Comparison of ENCODE assay signal across 11 cellular contexts in the genomic region with DNA sequence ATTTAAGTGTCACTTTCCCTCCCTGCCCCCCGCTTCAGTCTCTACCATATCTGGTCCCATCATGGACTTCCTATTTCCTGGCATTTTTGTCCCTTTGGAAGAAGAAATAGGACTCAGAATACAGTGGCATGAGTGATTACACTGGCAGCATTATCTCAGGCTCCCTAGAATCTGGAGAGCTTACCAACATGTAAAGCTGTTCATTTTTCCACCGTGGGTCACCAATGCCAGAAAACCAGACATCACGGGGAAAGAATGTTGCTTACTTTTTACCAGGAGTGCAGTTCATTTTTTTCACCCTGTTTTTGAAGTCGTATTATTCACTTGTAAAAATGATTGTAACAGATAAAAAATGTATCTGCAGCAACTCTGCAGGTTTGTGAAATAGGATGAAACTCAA. TPM values are rescaled to one million over a fixed set of nuclear protein-coding genes. Genes with fewer than 3 reads are reported as not detected.
DNase-seq lines count a peak whose midpoint lies in the region; ATAC-seq, FAIRE-seq and TF ChIP-seq lines count a peak whose summit lies in the region.
"Had no signal": no experiment of that assay in that cellular context is flagged by ENCODE, and none has a peak within 500 bp of the region (broad histone marks: within the 10 kb centered on the region; RNA-seq: fewer than 3 reads in every experiment).

No MANE protein-coding gene starts in this region.

- WGBS in heart left ventricle, 4 donors = 36 to 64% (median 56%) methylated on average over 4 of the region's 4 CpGs

- H3K9me3 Mint-ChIP-seq in activated CD4-positive, alpha-beta T cell treated with anti-CD3 and anti-CD28 coated beads, Interleukin-2, amount 10 ng/mL, durations not matched to agents 7 days and 5 days = no peaks in the 10 kb centered on the region
- no peaks in the 10 kb centered on the region for H3K9me3 Mint-ChIP-seq in stimulated activated effector memory CD8-positive, alpha-beta T cell treated with anti-CD3 and anti-CD28 coated beads, Interleukin-12 subunit alpha, Interleukin-12 subunit beta, amount 100 ng/mL, for 72 hours

- intact Hi-C loops in heart left ventricle (cut with DNase I) = loop anchor here in 3 of 10 donors (2.0 to 10.0 kb wide), 3 partner anchors 41 to 179 kb away; no protein-coding TSS in a partner anchor

- H3K4me3 Mint-ChIP-seq in activated CD4-positive, alpha-beta T cell treated with anti-CD3 and anti-CD28 coated beads, Interleukin-2, amount 10 ng/mL, durations not matched to agents 7 days and 5 days = no peak overlapping the region
- H3K4me3 Mint-ChIP-seq in stimulated activated effector memory CD8-positive, alpha-beta T cell treated with anti-CD3 and anti-CD28 coated beads, Interleukin-12 subunit alpha, Interleukin-12 subunit beta, amount 100 ng/mL, for 72 hours = no peak overlapping the region

- no peaks in the 10 kb centered on the region for H3K27me3 Mint-ChIP-seq in activated CD4-positive, alpha-beta T cell treated with anti-CD3 and anti-CD28 coated beads, Interleukin-2, amount 10 ng/mL, durations not matched to agents 7 days and 5 days

- H3K4me1 ChIP-seq in RWPE2 (ENCODE audit: insufficient read depth, poor library complexity, severe bottlenecking) = peaks cover 61% of the 10 kb centered on the region
- H3K4me1 ChIP-seq in heart left ventricle = peaks cover 2 to 80% (median 29%) of the 10 kb centered on the region in 12 donors
- H3K4me1 ChIP-seq: SJCRH30 had no signal

- H3K27ac ChIP-seq in RWPE2 (ENCODE audit: poor library complexity, severe bottlenecking) (peak overlapping the region; percentile 91), heart left ventricle (peak overlapping the region in 6 of 12 donors; percentile 48 to 70 (median 56))
- H3K27ac ChIP-seq: SJCRH30 had no signal

- DNase-seq in BJ (ENCODE audit: low read depth) (peak; percentile 39), RWPE2 (ENCODE audit: low spot score) (no peak), fibroblast of peridontal ligament (ENCODE audit: extremely low read depth) (peak; percentile 83), pulmonary artery endothelial cell (ENCODE audit: low read depth, low spot score) (peak; percentile 47), RCC 7860 (ENCODE audit: low spot score) (no peak), heart left ventricle (no peak)
- DNase-seq in activated CD4-positive, alpha-beta T cell treated with anti-CD3 and anti-CD28 coated beads, Interleukin-2, amount 10 ng/mL, durations not matched to agents 7 days and 5 days = no peak
- DNase-seq in stimulated activated effector memory CD8-positive, alpha-beta T cell treated with anti-CD3 and anti-CD28 coated beads, Interleukin-12 subunit alpha, Interleukin-12 subunit beta, amount 100 ng/mL, for 72 hours (ENCODE audit: low spot score in 2 of 2) = no peak
- DNase-seq: NCI-H510A treated with DMSO at 0.1 percent for 48 hours, SJCRH30, substantia nigra had no signal

- POLR2A ChIA-PET in BJ (lab: Charles Lee) = no interaction called here
- POLR2A ChIA-PET in activated CD4-positive, alpha-beta T cell treated with anti-CD3 and anti-CD28 coated beads, Interleukin-2, amount 10 ng/mL, durations not matched to agents 7 days and 5 days (lab: Charles Lee) = no interaction called here

- H3K4me1 Mint-ChIP-seq in activated CD4-positive, alpha-beta T cell treated with anti-CD3 and anti-CD28 coated beads, Interleukin-2, amount 10 ng/mL, durations not matched to agents 7 days and 5 days = peaks cover 27% of the 10 kb centered on the region
- H3K4me1 Mint-ChIP-seq in stimulated activated effector memory CD8-positive, alpha-beta T cell treated with anti-CD3 and anti-CD28 coated beads, Interleukin-12 subunit alpha, Interleukin-12 subunit beta, amount 100 ng/mL, for 72 hours = peaks cover 46% of the 10 kb centered on the region

- no peak overlapping the region for H3K4me3 ChIP-seq in BJ (ENCODE audit: low read depth, low read length)
- H3K4me3 ChIP-seq in RWPE2 (ENCODE audit: severe bottlenecking) = no peak overlapping the region
- no peak overlapping the region for H3K4me3 ChIP-seq in heart left ventricle
- H3K4me3 ChIP-seq: SJCRH30 had no signal

- H3K27ac Mint-ChIP-seq in activated CD4-positive, alpha-beta T cell treated with anti-CD3 and anti-CD28 coated beads, Interleukin-2, amount 10 ng/mL, durations not matched to agents 7 days and 5 days = no peak overlapping the region
- no peak overlapping the region for H3K27ac Mint-ChIP-seq in stimulated activated effector memory CD8-positive, alpha-beta T cell treated with anti-CD3 and anti-CD28 coated beads, Interleukin-12 subunit alpha, Interleukin-12 subunit beta, amount 100 ng/mL, for 72 hours

- FAIRE-seq in RCC 7860 (lab: Jason Lieb, UNC) = no peak

- CTCF ChIA-PET in BJ (lab: Yijun Ruan, JAX) = interaction anchor here (1.0 kb wide), 1 partner anchor 179 kb away, joined by 4 read pairs; no protein-coding TSS in a partner anchor
- CTCF ChIA-PET in activated CD4-positive, alpha-beta T cell treated with anti-CD3 and anti-CD28 coated beads, Interleukin-2, amount 10 ng/mL, durations not matched to agents 7 days and 5 days (lab: Charles Lee) = interaction anchor here (1.0 to 2.2 kb wide), 2 partner anchors 8 to 11 kb away, joined by 3 to 6 read pairs; no protein-coding TSS in a partner anchor

- no peak for TF ChIP-seq POLR2A in heart left ventricle (IDR thresholded peaks at IDR 0.05)

- ATAC-seq in RWPE2 (ENCODE audit: low read depth) (no peak; the same call in 2 of the 3 replicates), heart left ventricle (no peak)
- ATAC-seq in stimulated activated effector memory CD8-positive, alpha-beta T cell treated with anti-CD3 and anti-CD28 coated beads, Interleukin-12 subunit alpha, Interleukin-12 subunit beta, amount 100 ng/mL, for 72 hours = no peak

- TF ChIP-seq CTCF in BJ (IDR thresholded peaks at IDR 0.05; ENCODE audit: insufficient read depth, low read depth, low read length) = no peak
- TF ChIP-seq CTCF in RWPE2 (IDR thresholded peaks at IDR 0.05; ENCODE audit: poor library complexity, severe bottlenecking) = no peak
- no peak for TF ChIP-seq CTCF in heart left ventricle (IDR thresholded peaks at IDR 0.05)

- H3K36me3 Mint-ChIP-seq in activated CD4-positive, alpha-beta T cell treated with anti-CD3 and anti-CD28 coated beads, Interleukin-2, amount 10 ng/mL, durations not matched to agents 7 days and 5 days (ENCODE audit: low read depth) = peaks cover 8% of the 10 kb centered on the region
- H3K36me3 Mint-ChIP-seq in stimulated activated effector memory CD8-positive, alpha-beta T cell treated with anti-CD3 and anti-CD28 coated beads, Interleukin-12 subunit alpha, Interleukin-12 subunit beta, amount 100 ng/mL, for 72 hours = peaks cover 67% of the 10 kb centered on the region

- H3K36me3 ChIP-seq in BJ (ENCODE audit: control insufficient read depth, insufficient read depth, low read length) = peaks cover 1% of the 10 kb centered on the region; the same call in 1 of the 2 replicates
- peaks cover 70% of the 10 kb centered on the region for H3K36me3 ChIP-seq in RWPE2 (ENCODE audit: low read depth)
- H3K36me3 ChIP-seq in heart left ventricle = peaks cover 0 to 39% (median 0%) of the 10 kb centered on the region in 9 donors

- H3K9me3 ChIP-seq in RWPE2 (ENCODE audit: severe bottlenecking) = no peaks in the 10 kb centered on the region
- H3K9me3 ChIP-seq in heart left ventricle = no peaks in the 10 kb centered on the region
- H3K9me3 ChIP-seq: SJCRH30 had no signal

- H3K27me3 ChIP-seq in BJ (ENCODE audit: control insufficient read depth, insufficient read depth, low read length) (no peaks in the 10 kb centered on the region), RWPE2 (ENCODE audit: insufficient read depth, poor library complexity, severe bottlenecking) (no peaks in the 10 kb centered on the region), heart left ventricle (no peaks in the 10 kb centered on the region)
- H3K27me3 ChIP-seq: SJCRH30 had no signal

RNA-seq across cellular contexts. Expression of a gene that starts 44.8 kb away (rescaled TPM):
- 22.7 and 37.7 TPM in 2 replicates for polyA plus RNA-seq in BJ (2011; rRNA removed)
- polyA minus RNA-seq in BJ (2011; rRNA and poly(A)+ RNA removed) = 131 and 149 TPM in 2 replicates
- total RNA-seq in pulmonary artery endothelial cell = 23.3 and 27.3 TPM in 2 replicates
- total RNA-seq in activated CD4-positive, alpha-beta T cell treated with anti-CD3 and anti-CD28 coated beads, Interleukin-2, amount 10 ng/mL, durations not matched to agents 7 days and 5 days = 10 to 100 TPM; 21.1 to 23.4 TPM
- total RNA-seq in heart left ventricle = 10 to 100 TPM; 16.7 to 83.4 (median 40.0) TPM
- 1 to 10 TPM; 5.3 to 7.3 TPM for polyA plus RNA-seq in heart left ventricle

Comparison
In these comparisons a context has a peak if more than half of its experiments do, and no peak if none do; other contexts are left out.
1. DNase-seq: peak in BJ (single experiment), fibroblast of peridontal ligament (single experiment) and pulmonary artery endothelial cell (single experiment); none in RWPE2 (single experiment), activated CD4-positive, alpha-beta T cell treated with anti-CD3 and anti-CD28 coated beads, Interleukin-2, amount 10 ng/mL, durations not matched to agents 7 days and 5 days (single experiment), RCC 7860 (single experiment), stimulated activated effector memory CD8-positive, alpha-beta T cell treated with anti-CD3 and anti-CD28 coated beads, Interleukin-12 subunit alpha, Interleukin-12 subunit beta, amount 100 ng/mL, for 72 hours (0 of 2) and heart left ventricle (0 of 5).